In the genomic region with DNA sequence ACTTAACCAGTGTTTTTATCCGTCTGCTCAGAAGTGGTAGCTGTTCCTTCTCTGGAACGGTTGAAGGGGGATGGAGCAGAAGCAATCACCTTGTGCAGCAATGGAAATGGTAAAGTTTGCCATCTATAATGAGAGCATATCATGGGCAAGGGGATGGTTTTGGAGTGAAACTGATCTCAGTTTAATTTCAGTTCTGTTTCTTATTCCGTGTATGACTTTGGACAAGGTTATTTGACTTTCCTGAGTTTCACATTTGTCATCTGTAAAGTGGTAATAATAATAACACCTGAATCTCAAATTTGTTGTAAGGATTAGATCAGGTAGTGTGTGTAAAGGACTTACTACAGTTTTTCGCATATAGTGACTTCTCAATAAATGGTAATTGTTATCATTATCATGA, we compare ENCODE assay signal across 1 cellular context.
TF ChIP-seq lines count a peak whose summit lies in the region.

No MANE protein-coding gene starts in this region.

TF ChIP-seq in GM12878, 131 proteins besides CTCF, POLR2A, EP300 and RAD21 (continued from another document):
- TF ChIP-seq, protein P1, sequence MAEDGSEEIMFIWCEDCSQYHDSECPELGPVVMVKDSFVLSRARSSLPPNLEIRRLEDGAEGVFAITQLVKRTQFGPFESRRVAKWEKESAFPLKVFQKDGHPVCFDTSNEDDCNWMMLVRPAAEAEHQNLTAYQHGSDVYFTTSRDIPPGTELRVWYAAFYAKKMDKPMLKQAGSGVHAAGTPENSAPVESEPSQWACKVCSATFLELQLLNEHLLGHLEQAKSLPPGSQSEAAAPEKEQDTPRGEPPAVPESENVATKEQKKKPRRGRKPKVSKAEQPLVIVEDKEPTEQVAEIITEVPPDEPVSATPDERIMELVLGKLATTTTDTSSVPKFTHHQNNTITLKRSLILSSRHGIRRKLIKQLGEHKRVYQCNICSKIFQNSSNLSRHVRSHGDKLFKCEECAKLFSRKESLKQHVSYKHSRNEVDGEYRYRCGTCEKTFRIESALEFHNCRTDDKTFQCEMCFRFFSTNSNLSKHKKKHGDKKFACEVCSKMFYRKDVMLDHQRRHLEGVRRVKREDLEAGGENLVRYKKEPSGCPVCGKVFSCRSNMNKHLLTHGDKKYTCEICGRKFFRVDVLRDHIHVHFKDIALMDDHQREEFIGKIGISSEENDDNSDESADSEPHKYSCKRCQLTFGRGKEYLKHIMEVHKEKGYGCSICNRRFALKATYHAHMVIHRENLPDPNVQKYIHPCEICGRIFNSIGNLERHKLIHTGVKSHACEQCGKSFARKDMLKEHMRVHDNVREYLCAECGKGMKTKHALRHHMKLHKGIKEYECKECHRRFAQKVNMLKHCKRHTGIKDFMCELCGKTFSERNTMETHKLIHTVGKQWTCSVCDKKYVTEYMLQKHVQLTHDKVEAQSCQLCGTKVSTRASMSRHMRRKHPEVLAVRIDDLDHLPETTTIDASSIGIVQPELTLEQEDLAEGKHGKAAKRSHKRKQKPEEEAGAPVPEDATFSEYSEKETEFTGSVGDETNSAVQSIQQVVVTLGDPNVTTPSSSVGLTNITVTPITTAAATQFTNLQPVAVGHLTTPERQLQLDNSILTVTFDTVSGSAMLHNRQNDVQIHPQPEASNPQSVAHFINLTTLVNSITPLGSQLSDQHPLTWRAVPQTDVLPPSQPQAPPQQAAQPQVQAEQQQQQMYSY (CRISPR knock-in tag; IDR thresholded peaks at IDR 0.05), result no peak
- peak; percentile 64; the same call in 1 of the 2 replicates for TF ChIP-seq ZBED1 (IDR thresholded peaks at IDR 0.05; ENCODE audit: borderline replicate concordance)
- TF ChIP-seq CBX3 (IDR thresholded peaks at IDR 0.05; ENCODE audit: borderline replicate concordance, low read depth), result no peak
- peak; percentile 88 for TF ChIP-seq MTA3 (IDR thresholded peaks at IDR 0.05; ENCODE audit: borderline replicate concordance, low read length)
- TF ChIP-seq, protein P2, sequence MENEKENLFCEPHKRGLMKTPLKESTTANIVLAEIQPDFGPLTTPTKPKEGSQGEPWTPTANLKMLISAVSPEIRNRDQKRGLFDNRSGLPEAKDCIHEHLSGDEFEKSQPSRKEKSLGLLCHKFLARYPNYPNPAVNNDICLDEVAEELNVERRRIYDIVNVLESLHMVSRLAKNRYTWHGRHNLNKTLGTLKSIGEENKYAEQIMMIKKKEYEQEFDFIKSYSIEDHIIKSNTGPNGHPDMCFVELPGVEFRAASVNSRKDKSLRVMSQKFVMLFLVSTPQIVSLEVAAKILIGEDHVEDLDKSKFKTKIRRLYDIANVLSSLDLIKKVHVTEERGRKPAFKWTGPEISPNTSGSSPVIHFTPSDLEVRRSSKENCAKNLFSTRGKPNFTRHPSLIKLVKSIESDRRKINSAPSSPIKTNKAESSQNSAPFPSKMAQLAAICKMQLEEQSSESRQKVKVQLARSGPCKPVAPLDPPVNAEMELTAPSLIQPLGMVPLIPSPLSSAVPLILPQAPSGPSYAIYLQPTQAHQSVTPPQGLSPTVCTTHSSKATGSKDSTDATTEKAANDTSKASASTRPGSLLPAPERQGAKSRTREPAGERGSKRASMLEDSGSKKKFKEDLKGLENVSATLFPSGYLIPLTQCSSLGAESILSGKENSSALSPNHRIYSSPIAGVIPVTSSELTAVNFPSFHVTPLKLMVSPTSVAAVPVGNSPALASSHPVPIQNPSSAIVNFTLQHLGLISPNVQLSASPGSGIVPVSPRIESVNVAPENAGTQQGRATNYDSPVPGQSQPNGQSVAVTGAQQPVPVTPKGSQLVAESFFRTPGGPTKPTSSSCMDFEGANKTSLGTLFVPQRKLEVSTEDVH (IDR thresholded peaks at IDR 0.05; ENCODE audit: low read depth, partially characterized antibody), result no peak
- TF ChIP-seq BACH1 (IDR thresholded peaks at IDR 0.05; ENCODE audit: borderline replicate concordance), result no peak
- peak; percentile 98 for TF ChIP-seq JUNB (IDR thresholded peaks at IDR 0.05)
- TF ChIP-seq, protein P3, sequence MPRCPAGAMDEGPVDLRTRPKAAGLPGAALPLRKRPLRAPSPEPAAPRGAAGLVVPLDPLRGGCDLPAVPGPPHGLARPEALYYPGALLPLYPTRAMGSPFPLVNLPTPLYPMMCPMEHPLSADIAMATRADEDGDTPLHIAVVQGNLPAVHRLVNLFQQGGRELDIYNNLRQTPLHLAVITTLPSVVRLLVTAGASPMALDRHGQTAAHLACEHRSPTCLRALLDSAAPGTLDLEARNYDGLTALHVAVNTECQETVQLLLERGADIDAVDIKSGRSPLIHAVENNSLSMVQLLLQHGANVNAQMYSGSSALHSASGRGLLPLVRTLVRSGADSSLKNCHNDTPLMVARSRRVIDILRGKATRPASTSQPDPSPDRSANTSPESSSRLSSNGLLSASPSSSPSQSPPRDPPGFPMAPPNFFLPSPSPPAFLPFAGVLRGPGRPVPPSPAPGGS (IDR thresholded peaks at IDR 0.05; ENCODE audit: borderline replicate concordance, insufficient read depth, low read depth, low read length, poor library complexity, severe bottlenecking), result peak; percentile 73
- peak; percentile 75; the same call in 1 of the 2 replicates for TF ChIP-seq CBX5 (IDR thresholded peaks at IDR 0.05; ENCODE audit: low read depth)
- TF ChIP-seq IKZF1 (conservative IDR thresholded peaks at IDR 0.05), result no peak
- TF ChIP-seq FOXK2 (IDR thresholded peaks at IDR 0.05), result no peak
- TF ChIP-seq, protein P4, sequence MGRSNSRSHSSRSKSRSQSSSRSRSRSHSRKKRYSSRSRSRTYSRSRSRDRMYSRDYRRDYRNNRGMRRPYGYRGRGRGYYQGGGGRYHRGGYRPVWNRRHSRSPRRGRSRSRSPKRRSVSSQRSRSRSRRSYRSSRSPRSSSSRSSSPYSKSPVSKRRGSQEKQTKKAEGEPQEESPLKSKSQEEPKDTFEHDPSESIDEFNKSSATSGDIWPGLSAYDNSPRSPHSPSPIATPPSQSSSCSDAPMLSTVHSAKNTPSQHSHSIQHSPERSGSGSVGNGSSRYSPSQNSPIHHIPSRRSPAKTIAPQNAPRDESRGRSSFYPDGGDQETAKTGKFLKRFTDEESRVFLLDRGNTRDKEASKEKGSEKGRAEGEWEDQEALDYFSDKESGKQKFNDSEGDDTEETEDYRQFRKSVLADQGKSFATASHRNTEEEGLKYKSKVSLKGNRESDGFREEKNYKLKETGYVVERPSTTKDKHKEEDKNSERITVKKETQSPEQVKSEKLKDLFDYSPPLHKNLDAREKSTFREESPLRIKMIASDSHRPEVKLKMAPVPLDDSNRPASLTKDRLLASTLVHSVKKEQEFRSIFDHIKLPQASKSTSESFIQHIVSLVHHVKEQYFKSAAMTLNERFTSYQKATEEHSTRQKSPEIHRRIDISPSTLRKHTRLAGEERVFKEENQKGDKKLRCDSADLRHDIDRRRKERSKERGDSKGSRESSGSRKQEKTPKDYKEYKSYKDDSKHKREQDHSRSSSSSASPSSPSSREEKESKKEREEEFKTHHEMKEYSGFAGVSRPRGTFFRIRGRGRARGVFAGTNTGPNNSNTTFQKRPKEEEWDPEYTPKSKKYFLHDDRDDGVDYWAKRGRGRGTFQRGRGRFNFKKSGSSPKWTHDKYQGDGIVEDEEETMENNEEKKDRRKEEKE (IDR thresholded peaks at IDR 0.05), result no peak
- 0 out of 4 replicates have a peak, but pooled peaks of 1 of the 2 experiments have one; percentile 38 for TF ChIP-seq CEBPB (IDR thresholded peaks at IDR 0.05; ENCODE audit: borderline replicate concordance in 1 of 2, low read depth in 2 of 2, low read length in 2 of 2)
- peak; percentile 87 for TF ChIP-seq IRF4 (IDR thresholded peaks at IDR 0.05; ENCODE audit: low read depth, low read length)
- TF ChIP-seq PAX5 (IDR thresholded peaks at IDR 0.05; ENCODE audit: borderline replicate concordance, low read depth, low read length), result peak; percentile 15; the same call in 1 of the 2 replicates
- TF ChIP-seq GABPA (IDR thresholded peaks at IDR 0.05; ENCODE audit: low read depth), result peak; percentile 64
- peak; percentile 90 for TF ChIP-seq BCL11A (IDR thresholded peaks at IDR 0.05; ENCODE audit: low read depth, low read length)
- peak; percentile 55; the same call in 1 of the 2 replicates for TF ChIP-seq PML (IDR thresholded peaks at IDR 0.05; ENCODE audit: low read length)
- no peak for TF ChIP-seq NFXL1 (IDR thresholded peaks at IDR 0.05; ENCODE audit: borderline replicate concordance)
- peak; percentile 6; the same call in 1 of the 2 replicates for TF ChIP-seq SMC3 (IDR thresholded peaks at IDR 0.05; ENCODE audit: borderline replicate concordance, low read length)
- TF ChIP-seq NFIC (IDR thresholded peaks at IDR 0.05; ENCODE audit: low read depth, low read length), result peak; percentile 96
